In genomic region chrX:37746268-37746931, GRCh38 we compare ENCODE assay signal across 9 cellular contexts. TPM values are rescaled to one million over a fixed set of nuclear protein-coding genes. Genes with fewer than 3 reads are reported as not detected.
A peak's percentile ranks its signal among the peaks of the same experiment; 100 is the strongest.
DNase-seq lines count a peak whose midpoint lies in the region; ATAC-seq and TF ChIP-seq lines count a peak whose summit lies in the region.
"Had no signal": no experiment of that assay in that cellular context is flagged by ENCODE, and none has a peak within 500 bp of the region (broad histone marks: within the 10 kb centered on the region; RNA-seq: fewer than 3 reads in every experiment).

No MANE protein-coding gene starts in this region.

- H3K9me3 Mint-ChIP-seq in memory B cell, result no peaks in the 10 kb centered on the region

- WGBS in thyroid gland, 2 donors, result 78 to 91% methylated on average over 4 to 6 of the region's 7 CpGs

- H3K4me1 ChIP-seq in thyroid gland, result no peaks in the 10 kb centered on the region

- peak; percentile 84 for ATAC-seq in HG02763 (IDR thresholded peaks at IDR 0.05; ENCODE audit: unreplicated experiment)
- ATAC-seq in memory B cell (ENCODE audit: low read depth), result peak; percentile 71

- no peaks in the 10 kb centered on the region for H3K36me3 Mint-ChIP-seq in memory B cell

- intact Hi-C loops in thyroid gland (cut with DNase I), result no loop called here

- H3K27me3 Mint-ChIP-seq in memory B cell, result no peaks in the 10 kb centered on the region

- H3K9me3 ChIP-seq in thyroid gland, result no peaks in the 10 kb centered on the region
- H3K9me3 ChIP-seq: heart left ventricle had no signal

- TF ChIP-seq CTCF in thyroid gland (IDR thresholded peaks at IDR 0.05), result no peak

- H3K27ac ChIP-seq in thyroid gland, result no peak overlapping the region

- H3K4me3 Mint-ChIP-seq in memory B cell, result peak overlapping the region; percentile 32

- H3K36me3 ChIP-seq in thyroid gland, result no peaks in the 10 kb centered on the region
- H3K36me3 ChIP-seq: heart left ventricle had no signal

- DNase-seq in activated CD4-positive, alpha-beta T cell treated with anti-CD3 and anti-CD28 coated beads, Interleukin-2, amount 50 U/mL, for 48 hours, result peak; percentile 24 to 30
- no peak for DNase-seq in activated CD4-positive, alpha-beta T cell treated with anti-CD3 and anti-CD28 coated beads, Interleukin-2, amount 50 U/mL, for 4 hours
- peak; percentile 86 to 98 for DNase-seq in NOMO-1 (lab: John Stamatoyannopoulos, UW; ENCODE audit: unreplicated experiment in 2 of 2)
- DNase-seq in memory B cell (ENCODE audit: low spot score in 2 of 2), result peak in 1 of 2 donors; percentile 3
- DNase-seq in midbrain (lab: John Stamatoyannopoulos, UW), result no peak
- no peak for DNase-seq in effector CD4-positive, alpha-beta T cell
- DNase-seq in thyroid gland, result no peak
- DNase-seq: heart left ventricle had no signal

- H3K4me1 Mint-ChIP-seq in memory B cell, result peaks cover 16% of the 10 kb centered on the region

- H3K27me3 ChIP-seq in thyroid gland, result no peaks in the 10 kb centered on the region

- H3K4me3 ChIP-seq in thyroid gland (replicated peaks in 1 of 3), result no peak overlapping the region
- H3K4me3 ChIP-seq: heart left ventricle had no signal

- TF ChIP-seq POLR2A in thyroid gland (IDR thresholded peaks at IDR 0.05), result no peak

- H3K27ac Mint-ChIP-seq in memory B cell, result peak overlapping the region; percentile 82

RNA-seq across cellular contexts. Expression of gene CYBB, which starts 33.5 kb away (rescaled TPM):
- total RNA-seq in thyroid gland, result 10 to 100 TPM in 2 of 4 donors, 1 to 10 TPM in 2; 6.9 to 18.9 (median 10.9) TPM

Comparison
In these comparisons a context has a peak if more than half of its experiments do, and no peak if none do; other contexts are left out.
1. DNase-seq: peak in activated CD4-positive, alpha-beta T cell treated with anti-CD3 and anti-CD28 coated beads, Interleukin-2, amount 50 U/mL, for 48 hours (2 of 2) and NOMO-1 (2 of 2); none in activated CD4-positive, alpha-beta T cell treated with anti-CD3 and anti-CD28 coated beads, Interleukin-2, amount 50 U/mL, for 4 hours (0 of 2), midbrain (single experiment), effector CD4-positive, alpha-beta T cell (single experiment) and thyroid gland (0 of 2).